ENCODE assay signal across 8 cellular contexts in genomic region chr16:50741225-50741807, GRCh38. TPM values are rescaled to one million over a fixed set of nuclear protein-coding genes. Genes with fewer than 3 reads are reported as not detected.
DNase-seq lines count a peak whose midpoint lies in the region; ATAC-seq and TF ChIP-seq lines count a peak whose summit lies in the region.

No MANE protein-coding gene starts in this region.

- H3K27ac ChIP-seq in mammary epithelial cell (ENCODE audit: insufficient read depth, low read depth, low read length) (peak overlapping the region; percentile 78), mesenchymal stem cell (ENCODE audit: low read length, poor library complexity, severe bottlenecking) (no peak overlapping the region)

- H3K4me3 ChIP-seq in GM12865 (ENCODE audit: low read depth, low read length) (peak overlapping the region; percentile 36), mammary epithelial cell (replicated peaks in 1 of 3; ENCODE audit: insufficient read depth in 1 of 3, low read depth in 2 of 3, low read length in 3 of 3) (peak overlapping the region; percentile 33 to 53 (median 53)), mesenchymal stem cell (ENCODE audit: insufficient read depth in 1 of 2, low read depth in 1 of 2, low read length in 2 of 2) (peak overlapping the region in 1 of 2 experiments; percentile 88)

- no peak overlapping the region for H2BK15ac ChIP-seq in mesenchymal stem cell (ENCODE audit: low read depth, poor library complexity, severe bottlenecking)

- H3K4me1 ChIP-seq in mammary epithelial cell (ENCODE audit: insufficient read depth, low read length) (peaks cover 28% of the 10 kb centered on the region), mesenchymal stem cell (ENCODE audit: control insufficient read depth, insufficient read depth, low read depth, low read length) (peaks cover 10% of the 10 kb centered on the region)

- H3K18ac ChIP-seq in mesenchymal stem cell (ENCODE audit: low read depth in 1 of 2, low read length in 2 of 2) = no peak overlapping the region

- no peak overlapping the region for H3K14ac ChIP-seq in mesenchymal stem cell (ENCODE audit: low read length in 2 of 2)

- in situ Hi-C loops in mammary epithelial cell (cut with MboI; ENCODE audit: low sequenced_read_pairs in 2 of 2) = loop anchor here in 1 of 2 donors (10.0 kb wide), 2 partner anchors 47 to 377 kb away; partner anchors contain the start of genes BRD7 and NOD2

- H3K9ac ChIP-seq in mammary epithelial cell (ENCODE audit: insufficient read depth, low read length) (peak overlapping the region; percentile 62), mesenchymal stem cell (ENCODE audit: low read length) (peak overlapping the region; percentile 84)

- no peaks in the 10 kb centered on the region for H3K36me3 ChIP-seq in mammary epithelial cell (ENCODE audit: insufficient read depth, low read length)
- peaks cover 3 to 9% of the 10 kb centered on the region in 2 experiments for H3K36me3 ChIP-seq in mesenchymal stem cell (ENCODE audit: control insufficient read depth in 1 of 2, insufficient read depth in 2 of 2, low read depth in 1 of 2, low read length in 2 of 2)

- H2BK120ac ChIP-seq in mesenchymal stem cell (ENCODE audit: low read depth, low read length) = no peak overlapping the region

- CTCF ChIA-PET in mammary epithelial cell (lab: Charles Lee; ENCODE audit: low non-redundant PET) = interaction anchor here (0.9 kb wide), 1 partner anchor 366 kb away, joined by 3 read pairs; no protein-coding TSS in a partner anchor

- H3K23ac ChIP-seq in mesenchymal stem cell (ENCODE audit: low read length in 2 of 2) = no peak overlapping the region

- no peak for TF ChIP-seq CTCF in GM12865 (IDR thresholded peaks at IDR 0.05; ENCODE audit: insufficient read depth, low read depth, low read length, missing control alignments)
- no peak for TF ChIP-seq CTCF in mammary epithelial cell (conservative IDR thresholded peaks at IDR 0.05 in 1 of 2, IDR thresholded peaks at IDR 0.05 in 1 of 2; ENCODE audit: extremely low read depth in 1 of 2, insufficient read depth in 1 of 2, low read depth in 1 of 2, low read length in 2 of 2)

- peaks cover 6% of the 10 kb centered on the region for H3K79me1 ChIP-seq in mesenchymal stem cell (replicated peaks; ENCODE audit: low read length, poor library complexity, severe bottlenecking)

- dilution Hi-C loops in mammary epithelial cell (cut with HindIII; ENCODE audit: low sequenced_read_pairs) = no loop called here

- H3K4me2 ChIP-seq in mammary epithelial cell (ENCODE audit: insufficient read depth, low read depth, low read length) = peak overlapping the region; percentile 85
- H3K4me2 ChIP-seq in mesenchymal stem cell (ENCODE audit: low read length, poor library complexity, severe bottlenecking) = peak overlapping the region; percentile 61

- peaks cover 9% of the 10 kb centered on the region for H3K79me2 ChIP-seq in mammary epithelial cell (ENCODE audit: insufficient read depth, low read length)

- ATAC-seq in HG03378 (IDR thresholded peaks at IDR 0.05; ENCODE audit: unreplicated experiment) = peak; percentile 16
- ATAC-seq in HG03280 (IDR thresholded peaks at IDR 0.05; ENCODE audit: unreplicated experiment) = no peak

- no peak overlapping the region for H2BK5ac ChIP-seq in mesenchymal stem cell (ENCODE audit: low read depth, low read length, poor library complexity, severe bottlenecking)

- no peak overlapping the region for H4K8ac ChIP-seq in mesenchymal stem cell (ENCODE audit: low read length)

- no peaks in the 10 kb centered on the region for H4K20me1 ChIP-seq in mammary epithelial cell (ENCODE audit: insufficient read depth, low read length)

- intact Hi-C loops in mammary epithelial cell (cut with micrococcal nuclease) = loop anchor here (1.0 to 10.0 kb wide), 2 partner anchors 45 to 197 kb away; partner anchors contain the start of gene NKD1

- no peak overlapping the region for H4K91ac ChIP-seq in mesenchymal stem cell (ENCODE audit: low read length)

- H3K4ac ChIP-seq in mesenchymal stem cell (ENCODE audit: low read depth in 1 of 2, low read length in 2 of 2) = no peak overlapping the region

- no peak overlapping the region for H2BK12ac ChIP-seq in mesenchymal stem cell (ENCODE audit: low read length in 2 of 2)

- H2AFZ ChIP-seq in mammary epithelial cell (ENCODE audit: low read depth, low read length) (peak overlapping the region; percentile 85), mesenchymal stem cell (ENCODE audit: low read depth, low read length) (peak overlapping the region; percentile 0)

- no peaks in the 10 kb centered on the region for H3K27me3 ChIP-seq in mammary epithelial cell (ENCODE audit: insufficient read depth, low read length)
- peaks cover 0 to 26% of the 10 kb centered on the region in 2 experiments for H3K27me3 ChIP-seq in mesenchymal stem cell (ENCODE audit: control insufficient read depth in 1 of 2, insufficient read depth in 1 of 2, low read length in 2 of 2)

- TSS peak; percentile 89 for BruUV-seq in mammary epithelial cell (replicated peaks; lab: Mats Ljungman, UMichigan)

- WGBS in mammary epithelial cell (ENCODE audit: low coverage, missing lambda C conversion rate) = 3% methylated on average over 12 of the region's 24 CpGs
- 22% methylated on average over 24 of the region's 24 CpGs for WGBS in mesenchymal stem cell

- H3K9me3 ChIP-seq in mammary epithelial cell (replicated peaks; ENCODE audit: insufficient read depth, low read length) (no peaks in the 10 kb centered on the region), mesenchymal stem cell (ENCODE audit: control insufficient read depth, low read length) (no peaks in the 10 kb centered on the region)

- no peak overlapping the region for H2AK5ac ChIP-seq in mesenchymal stem cell (ENCODE audit: low read length, severe bottlenecking)

- DNase-seq in GM12865 (ENCODE audit: low read depth) (no peak), mammary epithelial cell (peak; percentile 64), mesenchymal stem cell (no peak), DMS79 (lab: John Stamatoyannopoulos, UW) (no peak), SHP77 (lab: John Stamatoyannopoulos, UW) (no peak), hippocampal formation (lab: John Stamatoyannopoulos, UW) (no peak)

RNA-seq across cellular contexts. Expression of gene CYLD, which starts 0.6 kb away (rescaled TPM):
- total RNA-seq in mammary epithelial cell = 10 to 100 TPM; 39.3 to 52.3 TPM
- polyA plus RNA-seq in mammary epithelial cell = 8.2 TPM
- 31.0 TPM for polyA minus RNA-seq in mammary epithelial cell
- 10.2 TPM for polyA plus RNA-seq in mesenchymal stem cell (2013, experiment 1 of 2)
- 11.0 TPM for polyA plus RNA-seq in mesenchymal stem cell (2013, experiment 2 of 2)

RNA-seq across cellular contexts. Expression of gene NOD2, which starts 47.9 kb away (rescaled TPM):
- under 1 TPM; 0.17 to 0.66 TPM for total RNA-seq in mammary epithelial cell
- polyA plus RNA-seq in mammary epithelial cell = 0.28 TPM
- polyA minus RNA-seq in mammary epithelial cell = 2.1 TPM
- polyA plus RNA-seq in mesenchymal stem cell (2013, experiment 1 of 2) = not detected
- not detected for polyA plus RNA-seq in mesenchymal stem cell (2013, experiment 2 of 2)
